In the genomic region with DNA sequence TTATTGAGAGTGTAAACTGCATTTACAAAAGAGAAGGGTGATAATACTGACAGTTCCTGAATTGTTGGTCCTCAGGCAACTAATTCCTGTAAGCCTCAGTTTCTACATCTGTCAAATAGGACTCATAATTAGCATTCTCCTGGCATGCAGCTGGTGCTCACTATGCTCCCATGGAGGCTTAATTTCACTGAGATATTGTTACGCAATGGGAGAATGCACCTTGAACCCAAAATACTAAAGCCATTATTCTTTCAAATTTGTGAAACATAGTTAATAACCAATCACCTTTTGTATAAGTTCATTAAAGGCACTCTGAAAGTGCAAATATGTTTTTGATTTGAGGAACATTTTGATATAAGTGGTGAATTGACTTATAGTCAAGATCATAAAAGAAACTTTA, we compare ENCODE assay signal across 27 cellular contexts.
"Had no signal": no experiment of that assay in that cellular context is flagged by ENCODE, and none has a peak within 500 bp of the region (broad histone marks: within the 10 kb centered on the region; RNA-seq: fewer than 3 reads in every experiment).

No MANE protein-coding gene starts in this region.

- H3K27me3 ChIP-seq: stomach, suprapubic skin, testis, thyroid gland, tibial artery, tibial nerve, transverse colon, upper lobe of left lung, upper lobe of right lung, uterus, vagina had no signal

- ATAC-seq: stimulated activated effector memory CD8-positive, alpha-beta T cell treated with anti-CD3 and anti-CD28 coated beads, Interleukin-12 subunit alpha, Interleukin-12 subunit beta, amount 100 ng/mL, for 72 hours; stimulated activated memory B cell treated with anti-CD40 and anti-IgM and Interleukin-4, amounts not matched to agents 10 μg/mL and 1 μg/mL and 100 μg/mL, for 72 hours; stimulated activated naive B cell treated with anti-CD40 and anti-IgM and Interleukin-4, amounts not matched to agents 10 μg/mL and 1 μg/mL and 100 μg/mL, for 72 hours; stimulated activated naive CD8-positive, alpha-beta T cell treated with anti-CD3 and anti-CD28 coated beads, Interleukin-15, amount 100 ng/mL, for 72 hours; stimulated activated naive CD8-positive, alpha-beta T cell treated with anti-CD3 and anti-CD28 coated beads, Interleukin-15, Interleukin-2, amounts not matched to agents 100 U/mL and 50 U/mL, for 24 hours; upper lobe of right lung had no signal

- H3K27ac ChIP-seq: stomach, suprapubic skin, testis, thoracic aorta, thyroid gland, tibial artery, tibial nerve, transverse colon, upper lobe of left lung, upper lobe of right lung, uterus, vagina had no signal

- H3K4me3 ChIP-seq: stomach, suprapubic skin, testis, thoracic aorta, thyroid gland, tibial artery, tibial nerve, transverse colon, upper lobe of left lung, upper lobe of right lung, uterus, vagina had no signal

- FAIRE-seq: urothelium cell line had no signal

- DNase-seq: stimulated activated CD4-positive, alpha-beta T cell treated with anti-CD3 and anti-CD28 coated beads, Interleukin-2, amount 100 ng/mL, for 48 hours; stimulated activated CD4-positive, alpha-beta T cell treated with anti-CD3 and anti-CD28 coated beads, Interleukin-4, amount 100 ng/mL, for 1 hour; stimulated activated CD4-positive, alpha-beta T cell treated with anti-CD3 and anti-CD28 coated beads, Interleukin-4, amount 100 ng/mL, for 24 hours; stimulated activated CD4-positive, alpha-beta T cell treated with anti-CD3 and anti-CD28 coated beads, Interleukin-4, amount 100 ng/mL, for 4 hours; stimulated activated CD8-positive, alpha-beta memory T cell treated with anti-CD3 and anti-CD28 coated beads, Interleukin-4, amount 100 ng/mL, for 48 hours; stimulated activated naive B cell treated with anti-CD40 and anti-IgM and Interleukin-4, amounts not matched to agents 10 μg/mL and 1 μg/mL and 100 μg/mL, for 72 hours; stimulated activated naive CD4-positive, alpha-beta T cell; stimulated activated naive CD4-positive, alpha-beta T cell treated with Interleukin-2 at 50 U/mL for 16 hours; stimulated activated naive CD8-positive, alpha-beta T cell treated with anti-CD3 and anti-CD28 coated beads, Interleukin-15, amount 100 ng/mL, for 72 hours; stimulated activated naive CD8-positive, alpha-beta T cell treated with anti-CD3 and anti-CD28 coated beads, Interleukin-15, Interleukin-2, amounts not matched to agents 100 U/mL and 50 U/mL, for 24 hours; stomach; substantia nigra; testis; thyroid gland; tibial artery; transverse colon; trophoblast cell; upper lobe of left lung; upper lobe of right lung; uterus had no signal

- H3K9me3 ChIP-seq: stomach, suprapubic skin, testis, thoracic aorta, thyroid gland, tibial artery, tibial nerve, transverse colon, upper lobe of left lung, upper lobe of right lung, uterus, vagina had no signal

- H3K4me1 ChIP-seq: stomach, thyroid gland, tibial artery, tibial nerve, transverse colon, upper lobe of left lung, upper lobe of right lung, uterus, vagina had no signal

- H3K36me3 ChIP-seq: stomach, suprapubic skin, thoracic aorta, thyroid gland, tibial artery, tibial nerve, transverse colon, upper lobe of left lung, upper lobe of right lung, uterus, vagina had no signal
